Comparison of ENCODE assay signal across 25 cellular contexts in genomic region chr12:125228519-125229260, GRCh38. TPM values are rescaled to one million over a fixed set of nuclear protein-coding genes. Genes with fewer than 3 reads are reported as not detected.
DNase-seq lines count a peak whose midpoint lies in the region; FAIRE-seq and TF ChIP-seq lines count a peak whose summit lies in the region.
"Had no signal": no experiment of that assay in that cellular context is flagged by ENCODE, and none has a peak within 500 bp of the region (broad histone marks: within the 10 kb centered on the region; RNA-seq: fewer than 3 reads in every experiment).

No MANE protein-coding gene starts in this region.

- H3K36me3 ChIP-seq in WERI-Rb-1: no peaks in the 10 kb centered on the region
- no peaks in the 10 kb centered on the region for H3K36me3 ChIP-seq in osteoblast (ENCODE audit: insufficient read depth, low read length)
- H3K36me3 ChIP-seq: cardiac muscle cell, neural progenitor cell, vagina had no signal

- FAIRE-seq in GM19239 (lab: Jason Lieb, UNC): no peak
- FAIRE-seq: H54, HTR-8/SVneo had no signal

- no peaks in the 10 kb centered on the region for H3K9me3 ChIP-seq in WERI-Rb-1 (ENCODE audit: severe bottlenecking)
- H3K9me3 ChIP-seq in osteoblast (ENCODE audit: low read depth, low read length): no peaks in the 10 kb centered on the region
- H3K9me3 ChIP-seq: vagina had no signal

- no peak overlapping the region for H3K27ac ChIP-seq in WERI-Rb-1
- H3K27ac ChIP-seq in osteoblast (ENCODE audit: low read depth, low read length): no peak overlapping the region
- H3K27ac ChIP-seq: cardiac muscle cell, neural progenitor cell, vagina, VCaP had no signal

- H3K4me2 ChIP-seq in osteoblast (ENCODE audit: insufficient read depth, low read length): no peak overlapping the region
- H3K4me2 ChIP-seq: neural progenitor cell had no signal

- no peak overlapping the region for H2AFZ ChIP-seq in osteoblast (ENCODE audit: low read length)
- H2AFZ ChIP-seq: neural progenitor cell had no signal

- TF ChIP-seq CTCF in WERI-Rb-1 (IDR thresholded peaks at IDR 0.05; ENCODE audit: low read depth, low read length) (no peak), osteoblast (IDR thresholded peaks at IDR 0.05; ENCODE audit: extremely low read depth, low read depth, low read length) (no peak)

- DNase-seq in NCI-H82 (lab: John Stamatoyannopoulos, UW): peak; percentile 27
- no peak for DNase-seq in NCI-H82 treated with DMSO at 0.1 percent for 48 hours (lab: John Stamatoyannopoulos, UW; ENCODE audit: unreplicated experiment)
- DNase-seq in M059J (ENCODE audit: low read depth): peak; percentile 22
- DNase-seq in WERI-Rb-1: peak; percentile 50
- peak; percentile 29 for DNase-seq in retina
- DNase-seq in osteoblast (ENCODE audit: insufficient read length, low spot score, missing footprints): no peak
- no peak for DNase-seq in NCI-H526 (lab: John Stamatoyannopoulos, UW)
- no peak for DNase-seq in GM19239 (ENCODE audit: insufficient read length, low spot score)
- DNase-seq: ACHN; activated CD8-positive, alpha-beta memory T cell treated with anti-CD3 and anti-CD28 coated beads for 24 hours; activated naive CD8-positive, alpha-beta T cell treated with anti-CD3 and anti-CD28 coated beads, Interleukin-2, amount 50 U/mL, for 24 hours; CD4-positive, alpha-beta memory T cell; GF-D8; kidney glomerular epithelial cell; MM.1S; NCI-H2107; PC-3; right cardiac atrium had no signal

- H3K27me3 ChIP-seq in WERI-Rb-1 (ENCODE audit: insufficient read depth, low read depth, severe bottlenecking): no peaks in the 10 kb centered on the region
- H3K27me3 ChIP-seq in osteoblast (ENCODE audit: insufficient read depth, low read length): no peaks in the 10 kb centered on the region
- H3K27me3 ChIP-seq: cardiac muscle cell, neural progenitor cell, vagina had no signal

- H3K4me1 ChIP-seq in osteoblast (ENCODE audit: insufficient read depth, low read length): no peaks in the 10 kb centered on the region
- H3K4me1 ChIP-seq: vagina had no signal

- H4K20me1 ChIP-seq in osteoblast (ENCODE audit: insufficient read depth, low read length): no peaks in the 10 kb centered on the region

- no peak overlapping the region for H3K4me3 ChIP-seq in WERI-Rb-1 (ENCODE audit: low read depth, low read length)
- no peak overlapping the region for H3K4me3 ChIP-seq in osteoblast (ENCODE audit: insufficient read depth, low read length)
- H3K4me3 ChIP-seq: cardiac muscle cell, neural progenitor cell, vagina had no signal

- H3K79me2 ChIP-seq in osteoblast (ENCODE audit: insufficient read depth, low read length): no peaks in the 10 kb centered on the region

RNA-seq across cellular contexts. Expression of gene TMEM132B, which starts 42.5 kb away (rescaled TPM):
- total RNA-seq in M059J (2014; rRNA removed; shearing (Covaris generic)): 0.02 TPM in 1 of 2 replicates, not detected in the other
- total RNA-seq in osteoblast: 0.72 and 1.5 TPM in 2 replicates
- total RNA-seq: activated T-helper 1 cell treated with anti-CD3 and anti-CD28 coated beads, Interleukin-12 subunit alpha, Interleukin-12 subunit beta, Interleukin-2, Interleukin-4 antibody, amounts not matched to agents 30 ng/mL and 10 ng/mL and 1 ng/mL, durations not matched to agents 14 hours and 24 hours and 36 hours; CD4-positive, alpha-beta memory T cell; PC-3 had no signal

Comparison
In these comparisons a context has a peak if more than half of its experiments do, and no peak if none do; other contexts are left out.
1. DNase-seq: peak in NCI-H82 (single experiment), M059J (single experiment), WERI-Rb-1 (single experiment) and retina (single experiment); none in NCI-H82 treated with DMSO at 0.1 percent for 48 hours (single experiment), osteoblast (single experiment), NCI-H526 (0 of 2) and GM19239 (single experiment).